ENCODE assay signal across 15 cellular contexts in genomic region chr4:169121920-169122319, GRCh38.
"Had no signal": no experiment of that assay in that cellular context is flagged by ENCODE, and none has a peak within 500 bp of the region (broad histone marks: within the 10 kb centered on the region; RNA-seq: fewer than 3 reads in every experiment).

No MANE protein-coding gene starts in this region.

- H3K9me3 ChIP-seq: body of pancreas, esophagus muscularis mucosa, stomach, thoracic aorta, uterus had no signal

- H3K4me1 Mint-ChIP-seq: T-helper 17 cell had no signal

- H3K27ac ChIP-seq: esophagus muscularis mucosa, thoracic aorta, uterus had no signal

- H3K4me3 ChIP-seq: body of pancreas, esophagus muscularis mucosa, stomach, thoracic aorta, uterus had no signal

- H3K36me3 Mint-ChIP-seq: activated naive CD4-positive, alpha-beta T cell treated with anti-CD3 and anti-CD28 coated beads, Interleukin-2, amount 50 U/mL, for 72 hours; naive thymus-derived CD4-positive, alpha-beta T cell had no signal

- H3K27me3 ChIP-seq: body of pancreas, esophagus muscularis mucosa, stomach, uterus had no signal

- FAIRE-seq: islet of Langerhans, TTC549 had no signal

- H3K4me1 ChIP-seq: esophagus muscularis mucosa, uterus had no signal

- H3K4me3 Mint-ChIP-seq: naive thymus-derived CD4-positive, alpha-beta T cell; T-helper 17 cell had no signal

- H3K9me3 Mint-ChIP-seq: activated naive CD4-positive, alpha-beta T cell treated with anti-CD3 and anti-CD28 coated beads, Interleukin-2, amount 50 U/mL, for 72 hours; naive thymus-derived CD4-positive, alpha-beta T cell had no signal

- H3K27ac Mint-ChIP-seq: activated naive CD4-positive, alpha-beta T cell treated with anti-CD3 and anti-CD28 coated beads, Interleukin-2, amount 50 U/mL, for 72 hours; naive thymus-derived CD4-positive, alpha-beta T cell; T-helper 17 cell had no signal

- DNase-seq: amniotic stem cell; body of pancreas; dermis blood vessel endothelial cell; naive thymus-derived CD4-positive, alpha-beta T cell; occipital lobe; stimulated activated CD4-positive, alpha-beta T cell treated with anti-CD3 and anti-CD28 coated beads, Interleukin-15, amount 100 ng/mL, for 24 hours; stimulated activated CD4-positive, alpha-beta T cell treated with anti-CD3 and anti-CD28 coated beads, Interleukin-4, amount 100 ng/mL, for 24 hours; stomach; T-helper 17 cell; uterus had no signal

- H3K36me3 ChIP-seq: thoracic aorta, uterus had no signal
